ENCODE assay signal across 8 cellular contexts in the genomic region with DNA sequence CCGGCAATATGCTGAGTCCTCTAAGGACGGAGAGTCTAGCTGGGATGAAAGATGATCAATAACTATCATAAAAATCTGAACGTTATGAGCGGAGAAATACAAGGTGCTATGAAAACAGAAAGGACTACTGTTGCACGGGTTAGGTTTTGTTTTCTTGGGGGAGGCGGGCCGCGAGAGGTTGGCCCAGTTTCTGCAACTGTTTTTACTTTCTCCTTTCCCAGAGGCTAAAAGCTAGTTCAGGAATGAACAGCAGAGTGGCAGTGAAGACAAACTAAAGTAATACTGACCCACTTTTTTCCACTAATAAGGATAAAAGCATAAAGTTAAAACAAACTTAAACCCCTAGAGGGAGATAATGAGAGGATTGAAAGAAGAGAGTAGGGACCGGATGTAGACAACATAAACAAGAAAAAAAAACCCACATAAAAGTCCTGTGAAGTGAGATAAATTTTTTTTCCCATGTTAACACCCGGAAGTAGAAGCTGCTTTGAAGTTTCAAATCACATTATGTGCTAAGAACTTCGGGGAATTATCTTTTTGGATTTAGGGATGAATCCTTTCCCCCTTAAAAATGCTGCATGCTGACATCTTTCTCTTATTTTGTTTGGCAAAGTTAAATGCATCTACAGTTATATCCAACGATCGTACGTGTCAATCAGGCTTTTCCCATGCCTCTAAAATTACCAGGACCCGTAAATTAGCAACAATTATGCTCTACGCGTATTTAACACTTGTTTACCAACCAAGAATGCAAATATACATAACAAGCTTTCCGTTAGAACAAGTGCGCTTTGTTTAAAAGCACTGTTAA.
A peak's percentile ranks its signal among the peaks of the same experiment; 100 is the strongest.
DNase-seq lines count a peak whose midpoint lies in the region; ATAC-seq and TF ChIP-seq lines count a peak whose summit lies in the region.

No MANE protein-coding gene starts in this region.

- H3K27me3 ChIP-seq in neutrophil = no peaks in the 10 kb centered on the region

- peak; percentile 47 for TF ChIP-seq CTCF in foreskin fibroblast (IDR thresholded peaks at IDR 0.05; ENCODE audit: low read depth, low read length)
- TF ChIP-seq CTCF in neutrophil (IDR thresholded peaks at IDR 0.05) = no peak

- H3K4me3 ChIP-seq in foreskin fibroblast (ENCODE audit: low read depth in 1 of 2, low read length in 2 of 2) (peak overlapping the region; percentile 86 to 95), neutrophil (ENCODE audit: low read depth in 1 of 2, low read length in 1 of 2) (peak overlapping the region; percentile 83 to 85)

- DNase-seq in AML-193 (lab: John Stamatoyannopoulos, UW) (peak; percentile 73 to 78), NOMO-1 treated with dmso at 0.1 percent for 144 hours (lab: John Stamatoyannopoulos, UW; ENCODE audit: unreplicated experiment) (peak; percentile 39), foreskin fibroblast (peak; percentile 70 to 83), retina (no peak)
- DNase-seq in activated effector memory CD4-positive, alpha-beta T cell treated with Interleukin-2 at 50 U/mL for 16 hours = peak; percentile 15

- no peaks in the 10 kb centered on the region for H3K36me3 ChIP-seq in neutrophil

- H3K4me1 ChIP-seq in neutrophil (ENCODE audit: control insufficient read depth in 1 of 2, insufficient read depth in 1 of 2, low read depth in 1 of 2, low read length in 1 of 2) = peaks cover 41 to 42% of the 10 kb centered on the region in 2 experiments

- ATAC-seq in GM18508 (IDR thresholded peaks at IDR 0.05; ENCODE audit: insufficient read depth, unreplicated experiment) (peak; percentile 41), HG03354 (IDR thresholded peaks at IDR 0.05; ENCODE audit: poor library complexity, severe bottlenecking, unreplicated experiment) (peak; percentile 35)

- peak overlapping the region; percentile 98 for H3K27ac ChIP-seq in neutrophil

- no peaks in the 10 kb centered on the region for H3K9me3 ChIP-seq in neutrophil
